ENCODE assay signal across 8 cellular contexts in the genomic region with DNA sequence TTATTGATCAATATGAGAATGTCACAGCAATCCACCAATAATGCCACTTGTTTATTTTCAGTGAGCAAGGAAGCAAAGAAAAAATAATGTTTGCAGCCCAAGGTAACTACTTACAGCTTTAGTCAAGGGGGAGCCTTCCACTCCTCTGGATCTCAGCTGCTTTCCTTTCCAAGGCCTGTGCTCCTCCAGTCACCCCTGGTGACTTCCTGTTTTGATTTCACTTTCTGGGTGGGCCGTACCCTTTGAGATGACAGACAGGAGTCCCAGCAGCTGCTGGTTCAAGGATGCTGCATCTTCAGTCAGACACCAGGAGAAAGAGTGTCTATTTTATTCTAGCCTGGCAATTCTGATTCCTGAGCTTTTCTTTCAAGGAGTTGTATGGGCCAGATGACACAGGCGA. TPM values are rescaled to one million over a fixed set of nuclear protein-coding genes. Genes with fewer than 3 reads are reported as not detected.
DNase-seq lines count a peak whose midpoint lies in the region; ATAC-seq and TF ChIP-seq lines count a peak whose summit lies in the region.

No MANE protein-coding gene starts in this region.

- H3K79me2 ChIP-seq in Loucy (ENCODE audit: insufficient read depth, low read length) (no peaks in the 10 kb centered on the region), neural progenitor cell (ENCODE audit: low read depth) (no peaks in the 10 kb centered on the region)

- DNase-seq in GM12865 (ENCODE audit: low read depth), result peak; percentile 79
- peak; percentile 46 for DNase-seq in activated T-cell treated with anti-CD3 and anti-CD28 coated beads, Interleukin-2, amount 50 U/mL, for 24 hours
- DNase-seq in neural progenitor cell (ENCODE audit: low spot score), result no peak
- DNase-seq in mesenteric fat pad (ENCODE audit: low spot score), result no peak
- DNase-seq in dedifferentiated amniotic fluid mesenchymal stem cell (ENCODE audit: extremely low spot score), result no peak
- no peak for DNase-seq in NCI-H1105 treated with DMSO at 0.1 percent for 48 hours (lab: John Stamatoyannopoulos, UW)

- no peak overlapping the region for H3K4me2 ChIP-seq in Loucy (ENCODE audit: low read depth, low read length, poor library complexity, severe bottlenecking)
- no peak overlapping the region for H3K4me2 ChIP-seq in neural progenitor cell

- H3K27me3 ChIP-seq in Loucy (ENCODE audit: insufficient read depth, low read length, poor library complexity, severe bottlenecking), result no peaks in the 10 kb centered on the region
- H3K27me3 ChIP-seq in neural progenitor cell, result no peaks in the 10 kb centered on the region

- no peaks in the 10 kb centered on the region for H3K9me3 Mint-ChIP-seq in activated T-cell treated with anti-CD3 and anti-CD28 coated beads, Interleukin-2, amount 50 U/mL, for 24 hours
- H3K9me3 Mint-ChIP-seq in neural progenitor cell, result no peaks in the 10 kb centered on the region

- peaks cover 46% of the 10 kb centered on the region for H3K4me1 Mint-ChIP-seq in activated T-cell treated with anti-CD3 and anti-CD28 coated beads, Interleukin-2, amount 50 U/mL, for 24 hours (ENCODE audit: low read depth)
- H3K4me1 Mint-ChIP-seq in neural progenitor cell, result no peaks in the 10 kb centered on the region

- no peaks in the 10 kb centered on the region for H3K9me2 ChIP-seq in Loucy (replicated peaks; ENCODE audit: low read depth, low read length)

- no peaks in the 10 kb centered on the region for H4K20me1 ChIP-seq in Loucy (ENCODE audit: insufficient read depth, low read length, poor library complexity, severe bottlenecking)
- H4K20me1 ChIP-seq in neural progenitor cell (ENCODE audit: low read depth), result no peaks in the 10 kb centered on the region

- peak overlapping the region; percentile 80 for H3K4me3 ChIP-seq in GM12865 (ENCODE audit: low read depth, low read length)
- no peak overlapping the region for H3K4me3 ChIP-seq in Loucy (ENCODE audit: low read length, poor library complexity, severe bottlenecking)
- H3K4me3 ChIP-seq in neural progenitor cell, result no peak overlapping the region

- peak overlapping the region; percentile 29; the same call in 1 of the 2 replicates for H2AFZ ChIP-seq in Loucy (ENCODE audit: low read length)
- H2AFZ ChIP-seq in neural progenitor cell (replicated peaks), result peak overlapping the region; percentile 55

- H3K36me3 ChIP-seq in Loucy (ENCODE audit: insufficient read depth, low read length), result no peaks in the 10 kb centered on the region
- H3K36me3 ChIP-seq in neural progenitor cell, result no peaks in the 10 kb centered on the region

- no peaks in the 10 kb centered on the region for H3F3A ChIP-seq in Loucy (ENCODE audit: low read depth)
- no peaks in the 10 kb centered on the region for H3F3A ChIP-seq in neural progenitor cell (ENCODE audit: low read depth)

- peak; percentile 92 for ATAC-seq in GM21786 (IDR thresholded peaks at IDR 0.05; ENCODE audit: unreplicated experiment)

- H3K4me3 Mint-ChIP-seq in activated T-cell treated with anti-CD3 and anti-CD28 coated beads, Interleukin-2, amount 50 U/mL, for 24 hours, result peak overlapping the region; percentile 73
- H3K4me3 Mint-ChIP-seq in neural progenitor cell, result no peak overlapping the region

- no peak for TF ChIP-seq CTCF in GM12865 (IDR thresholded peaks at IDR 0.05; ENCODE audit: insufficient read depth, low read depth, low read length, missing control alignments)
- no peak for TF ChIP-seq CTCF in Loucy (conservative IDR thresholded peaks at IDR 0.05; ENCODE audit: low read length)
- no peak for TF ChIP-seq CTCF in neural progenitor cell (IDR thresholded peaks at IDR 0.05)

- peak overlapping the region; percentile 84 for H3K27ac Mint-ChIP-seq in activated T-cell treated with anti-CD3 and anti-CD28 coated beads, Interleukin-2, amount 50 U/mL, for 24 hours
- H3K27ac Mint-ChIP-seq in neural progenitor cell, result no peak overlapping the region

- H3K9ac ChIP-seq in Loucy (ENCODE audit: low read depth, low read length, poor library complexity, severe bottlenecking) (no peak overlapping the region), neural progenitor cell (no peak overlapping the region)

- H3K4me1 ChIP-seq in Loucy (ENCODE audit: insufficient read depth, low read length, poor library complexity, severe bottlenecking) (no peaks in the 10 kb centered on the region), neural progenitor cell (no peaks in the 10 kb centered on the region)

- no peaks in the 10 kb centered on the region for H3K27me3 Mint-ChIP-seq in activated T-cell treated with anti-CD3 and anti-CD28 coated beads, Interleukin-2, amount 50 U/mL, for 24 hours
- H3K27me3 Mint-ChIP-seq in neural progenitor cell (ENCODE audit: insufficient read depth, low read depth), result no peaks in the 10 kb centered on the region

- H3K36me3 Mint-ChIP-seq in activated T-cell treated with anti-CD3 and anti-CD28 coated beads, Interleukin-2, amount 50 U/mL, for 24 hours (ENCODE audit: low read depth), result peaks cover 6% of the 10 kb centered on the region
- H3K36me3 Mint-ChIP-seq in neural progenitor cell, result no peaks in the 10 kb centered on the region

- no peak overlapping the region for H3K27ac ChIP-seq in neural progenitor cell

- H3K9me3 ChIP-seq in Loucy (ENCODE audit: insufficient read depth, low read depth, low read length), result no peaks in the 10 kb centered on the region
- no peaks in the 10 kb centered on the region for H3K9me3 ChIP-seq in neural progenitor cell (ENCODE audit: low read depth)

RNA-seq across cellular contexts. Expression of gene VNN2, which starts 5.6 kb away (rescaled TPM):
- total RNA-seq in neural progenitor cell (ENCODE audit: low replicate concordance), result not detected in 2 replicates
- 32.6 TPM for total RNA-seq in mesenteric fat pad

RNA-seq across cellular contexts. Expression of gene SLC18B1, which starts 35.2 kb away (rescaled TPM):
- total RNA-seq in neural progenitor cell (ENCODE audit: low replicate concordance) (4.2 and 5.1 TPM in 2 replicates), mesenteric fat pad (17.8 TPM)

RNA-seq across cellular contexts. Expression of gene VNN1, which starts 49.4 kb away (rescaled TPM):
- total RNA-seq in neural progenitor cell (ENCODE audit: low replicate concordance) (not detected in 2 replicates), mesenteric fat pad (9.7 TPM)

RNA-seq across cellular contexts. Expression of gene RPS12, which starts 51.1 kb away (rescaled TPM):
- 1,494 and 2,045 TPM in 2 replicates for total RNA-seq in neural progenitor cell (ENCODE audit: low replicate concordance)
- total RNA-seq in mesenteric fat pad, result 935 TPM

Comparison
In these comparisons a context has a peak if more than half of its experiments do, and no peak if none do; other contexts are left out.
1. DNase-seq: peak in GM12865 (single experiment) and activated T-cell treated with anti-CD3 and anti-CD28 coated beads, Interleukin-2, amount 50 U/mL, for 24 hours (single experiment); none in neural progenitor cell (single experiment), mesenteric fat pad (single experiment), dedifferentiated amniotic fluid mesenchymal stem cell (single experiment) and NCI-H1105 treated with DMSO at 0.1 percent for 48 hours (single experiment).
2. RNA of gene VNN2, which starts 5.6 kb away (total RNA-seq): 32.6 TPM in mesenteric fat pad (single experiment); not detected in neural progenitor cell; every median in the first group is over 10 times any median in the second.
3. RNA of gene VNN1, which starts 49.4 kb away (total RNA-seq): 9.7 TPM in mesenteric fat pad (single experiment); not detected in neural progenitor cell; every median in the first group is over 10 times any median in the second.